Comparison of ENCODE assay signal across 1 cellular context in the genomic region with DNA sequence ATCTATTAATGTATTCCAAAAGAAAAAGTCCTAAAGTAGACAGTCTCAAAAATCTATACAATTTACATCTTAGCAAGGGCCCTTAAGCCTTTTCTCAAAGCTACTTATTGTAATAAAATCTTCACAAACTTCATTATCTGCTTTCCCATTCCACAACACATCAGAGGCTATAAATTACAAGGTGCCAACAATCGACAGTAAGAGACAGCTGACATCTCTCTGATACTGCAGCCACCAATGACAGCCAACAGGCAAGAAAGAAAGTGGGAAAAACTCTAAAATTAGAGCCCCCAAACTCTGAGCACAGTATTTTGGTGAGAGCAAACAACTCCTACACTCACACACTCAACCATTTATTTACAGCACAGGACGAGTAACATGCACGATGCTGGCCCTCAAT.
TF ChIP-seq lines count a peak whose summit lies in the region.

No MANE protein-coding gene starts in this region.

TF ChIP-seq in GM12878, 131 proteins besides CTCF, POLR2A, EP300 and RAD21:
- TF ChIP-seq, protein P1, sequence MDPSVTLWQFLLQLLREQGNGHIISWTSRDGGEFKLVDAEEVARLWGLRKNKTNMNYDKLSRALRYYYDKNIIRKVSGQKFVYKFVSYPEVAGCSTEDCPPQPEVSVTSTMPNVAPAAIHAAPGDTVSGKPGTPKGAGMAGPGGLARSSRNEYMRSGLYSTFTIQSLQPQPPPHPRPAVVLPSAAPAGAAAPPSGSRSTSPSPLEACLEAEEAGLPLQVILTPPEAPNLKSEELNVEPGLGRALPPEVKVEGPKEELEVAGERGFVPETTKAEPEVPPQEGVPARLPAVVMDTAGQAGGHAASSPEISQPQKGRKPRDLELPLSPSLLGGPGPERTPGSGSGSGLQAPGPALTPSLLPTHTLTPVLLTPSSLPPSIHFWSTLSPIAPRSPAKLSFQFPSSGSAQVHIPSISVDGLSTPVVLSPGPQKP (IDR thresholded peaks at IDR 0.05; ENCODE audit: low read depth, low read length): no peak
- TF ChIP-seq STAT3 (IDR thresholded peaks at IDR 0.05; ENCODE audit: low read depth, low read length) (no peak), YBX1 (IDR thresholded peaks at IDR 0.05) (no peak), SUPT20H (IDR thresholded peaks at IDR 0.05; ENCODE audit: borderline replicate concordance, control insufficient read depth, low read depth, low read length) (no peak), ESRRA (IDR thresholded peaks at IDR 0.05; ENCODE audit: low read length) (no peak), GATAD2B (conservative IDR thresholded peaks at IDR 0.05; ENCODE audit: low read depth) (no peak)
